8 cellular contexts compared by ENCODE assay signal in genomic region chr4:40551568-40552136, GRCh38.
DNase-seq lines count a peak whose midpoint lies in the region; ATAC-seq and TF ChIP-seq lines count a peak whose summit lies in the region.
"Not testable (repeated sequence)": the region's sequence is repeated elsewhere in the genome, so short reads cannot be mapped to it uniquely, and the experiment has no call there.

No MANE protein-coding gene starts in this region.

- H3K4me2 ChIP-seq in MM.1S (ENCODE audit: low read depth, low read length) (peak overlapping the region; percentile 53), smooth muscle cell (peak overlapping the region; percentile 77)

- not testable (repeated sequence) for H3K9me2 ChIP-seq in MM.1S (replicated peaks; ENCODE audit: insufficient read depth, low read length)

- not testable (repeated sequence) for H4K20me1 ChIP-seq in MM.1S (ENCODE audit: insufficient read depth, low read length); smooth muscle cell (ENCODE audit: low read depth)

- TF ChIP-seq CTCF in MM.1S (IDR thresholded peaks at IDR 0.05; ENCODE audit: low read length); lower lobe of right lung (IDR thresholded peaks at IDR 0.05); smooth muscle cell (IDR thresholded peaks at IDR 0.05; ENCODE audit: borderline replicate concordance, insufficient read depth, poor library complexity, severe bottlenecking); upper lobe of right lung (IDR thresholded peaks at IDR 0.05): not testable (repeated sequence)

- not testable (repeated sequence) for ATAC-seq in lower lobe of right lung, upper lobe of right lung

- peak overlapping the region; percentile 37; the same call in 1 of the 2 replicates for H3K27ac ChIP-seq in MM.1S (ENCODE audit: low read length)
- H3K27ac ChIP-seq in epithelial cell of prostate: peak overlapping the region; percentile 28
- H3K27ac ChIP-seq in lower lobe of right lung: peak overlapping the region; percentile 74
- peak overlapping the region; percentile 11 for H3K27ac ChIP-seq in smooth muscle cell (ENCODE audit: low read depth)
- H3K27ac ChIP-seq in upper lobe of right lung: peak overlapping the region; percentile 80

- not testable (repeated sequence) for H3K27me3 ChIP-seq in MM.1S (replicated peaks; ENCODE audit: insufficient read depth, low read length); lower lobe of right lung (ENCODE audit: low read depth); smooth muscle cell (ENCODE audit: low read depth); upper lobe of right lung

- not testable (repeated sequence) for H3K9me3 ChIP-seq in MM.1S (replicated peaks; ENCODE audit: insufficient read depth, low read length); lower lobe of right lung; smooth muscle cell (replicated peaks; ENCODE audit: low read depth); upper lobe of right lung

- H3K9ac ChIP-seq in MM.1S (ENCODE audit: low read length): peak overlapping the region; percentile 8; the same call in 1 of the 2 replicates
- not testable (repeated sequence) for H3K9ac ChIP-seq in smooth muscle cell (ENCODE audit: low read depth)

- H3K36me3 ChIP-seq in MM.1S (replicated peaks; ENCODE audit: insufficient read depth, low read length); lower lobe of right lung; smooth muscle cell (ENCODE audit: low read depth); upper lobe of right lung: not testable (repeated sequence)

- not testable (repeated sequence) for H3K4me1 ChIP-seq in MM.1S (ENCODE audit: low read length); smooth muscle cell (ENCODE audit: low read depth)
- H3K4me1 ChIP-seq in lower lobe of right lung (peaks cover 39% of the 10 kb centered on the region), upper lobe of right lung (peaks cover 22% of the 10 kb centered on the region)

- WGBS in smooth muscle cell (ENCODE audit: low lambda C conversion rate): 92% methylated on average over 9 of the region's 9 CpGs

- H3K4me3 ChIP-seq in MM.1S (ENCODE audit: low read length): peak overlapping the region; percentile 40
- peak overlapping the region; percentile 35 for H3K4me3 ChIP-seq in lower lobe of right lung
- H3K4me3 ChIP-seq in smooth muscle cell: peak overlapping the region; percentile 44
- peak overlapping the region; percentile 42 for H3K4me3 ChIP-seq in upper lobe of right lung

- intact Hi-C loops in lower lobe of right lung (cut with DNase I); upper lobe of right lung (cut with DNase I): not testable (repeated sequence)

- H2AFZ ChIP-seq in MM.1S (ENCODE audit: low read length): not testable (repeated sequence)
- H2AFZ ChIP-seq in smooth muscle cell (ENCODE audit: low read depth): peak overlapping the region; percentile 39

- not testable (repeated sequence) for H3F3A ChIP-seq in MM.1S (ENCODE audit: insufficient read depth, low read length); smooth muscle cell (ENCODE audit: low read depth)

- peaks cover 70% of the 10 kb centered on the region for H3K79me2 ChIP-seq in MM.1S (ENCODE audit: low read length)
- H3K79me2 ChIP-seq in smooth muscle cell (ENCODE audit: low read depth): not testable (repeated sequence)

- DNase-seq in DMS53 (lab: John Stamatoyannopoulos, UW): peak; percentile 32
- DNase-seq in MM.1S: peak; percentile 14
- DNase-seq in activated CD4-positive, alpha-beta T cell treated with anti-CD3 and anti-CD28 coated beads for 24 hours (ENCODE audit: low read depth in 2 of 2): peak; percentile 8 to 12
- peak; percentile 5 for DNase-seq in activated naive CD8-positive, alpha-beta T cell treated with anti-CD3 and anti-CD28 coated beads, Interleukin-2, amount 50 U/mL, for 16 hours (ENCODE audit: low read depth, low spot score)
- DNase-seq in epithelial cell of prostate (ENCODE audit: low read depth, low spot score): peak; percentile 22
- not testable (repeated sequence) for DNase-seq in lower lobe of right lung; smooth muscle cell (lab: John Stamatoyannopoulos, UW; ENCODE audit: unreplicated experiment); upper lobe of right lung

Comparison
In these comparisons a context has a peak if more than half of its experiments do, and no peak if none do; other contexts are left out.
1. H3K27ac ChIP-seq: peak in every context shown above with its lines; median percentile 80 in upper lobe of right lung; 74 in lower lobe of right lung; 37 in MM.1S; 28 in epithelial cell of prostate; 11 in smooth muscle cell.